In genomic region chr2:112584134-112584890, GRCh38 we compare ENCODE assay signal across 1 cellular context.
TF ChIP-seq lines count a peak whose summit lies in the region.

CHCHD5 (plus strand) TSS chr2:112584609; CDS start chr2:112584648, 39 bp downstream.

TF ChIP-seq in WTC11, 78 proteins besides CTCF, POLR2A, EP300 and RAD21 (continued from another document):
- TF ChIP-seq HMGXB4 (CRISPR knock-in tag; IDR thresholded peaks at IDR 0.05) (0 out of 2 replicates have a peak, but pooled peaks have one; percentile 48), CBFB (CRISPR knock-in tag; IDR thresholded peaks at IDR 0.05; ENCODE audit: low read depth) (no peak), KAT7 (CRISPR knock-in tag; IDR thresholded peaks at IDR 0.05; ENCODE audit: borderline replicate concordance) (0 out of 2 replicates have a peak, but pooled peaks have one; percentile 3), FOXP1 (CRISPR knock-in tag; IDR thresholded peaks at IDR 0.05; ENCODE audit: borderline replicate concordance) (0 out of 2 replicates have a peak, but pooled peaks have one; percentile 32), SP1 (CRISPR knock-in tag; conservative IDR thresholded peaks at IDR 0.05) (peak; percentile 46; the same call in 1 of the 2 replicates), ZBTB43 (CRISPR knock-in tag; IDR thresholded peaks at IDR 0.05) (no peak), HMGA2 (CRISPR knock-in tag; IDR thresholded peaks at IDR 0.05) (no peak), ESRRA (CRISPR knock-in tag; IDR thresholded peaks at IDR 0.05; ENCODE audit: borderline replicate concordance) (0 out of 2 replicates have a peak, but pooled peaks have one; percentile 43)
